Comparison of ENCODE assay signal across 15 cellular contexts in genomic region chr4:158610790-158611189, GRCh38.
A peak's percentile ranks its signal among the peaks of the same experiment; 100 is the strongest.
DNase-seq lines count a peak whose midpoint lies in the region; ATAC-seq, FAIRE-seq and TF ChIP-seq lines count a peak whose summit lies in the region.
"Had no signal": no experiment of that assay in that cellular context is flagged by ENCODE, and none has a peak within 500 bp of the region (broad histone marks: within the 10 kb centered on the region; RNA-seq: fewer than 3 reads in every experiment).

No MANE protein-coding gene starts in this region.

- H3K9me2 ChIP-seq in OCI-LY7 (ENCODE audit: insufficient read depth, low read length) = no peaks in the 10 kb centered on the region

- H3K9me3 Mint-ChIP-seq in activated T-helper 17 cell treated with anti-CD3 and anti-CD28 coated beads, Interleukin-2, amount 50 U/mL, for 72 hours = no peaks in the 10 kb centered on the region

- peaks cover 6% of the 10 kb centered on the region for H3K4me1 ChIP-seq in OCI-LY7 (ENCODE audit: insufficient read depth, low read length, poor library complexity, severe bottlenecking)
- H3K4me1 ChIP-seq: tibial nerve had no signal

- ATAC-seq in GM21360 (IDR thresholded peaks at IDR 0.05; ENCODE audit: unreplicated experiment) = peak; percentile 92
- ATAC-seq in HG03103 (IDR thresholded peaks at IDR 0.05; ENCODE audit: low read depth, unreplicated experiment) = peak; percentile 94
- ATAC-seq in activated T-helper 17 cell treated with anti-CD3 and anti-CD28 coated beads, Interleukin-2, amount 50 U/mL, for 72 hours (replicated peaks) = peak; percentile 50

- H3K27me3 Mint-ChIP-seq in activated T-helper 17 cell treated with anti-CD3 and anti-CD28 coated beads, Interleukin-2, amount 50 U/mL, for 72 hours = peaks cover 9% of the 10 kb centered on the region

- H3K9me3 ChIP-seq in OCI-LY7 (ENCODE audit: low read length) = no peaks in the 10 kb centered on the region

- H3K4me3 Mint-ChIP-seq in activated T-helper 17 cell treated with anti-CD3 and anti-CD28 coated beads, Interleukin-2, amount 50 U/mL, for 72 hours = no peak overlapping the region

- H3K79me2 ChIP-seq in OCI-LY7 (ENCODE audit: insufficient read depth, low read depth, low read length) = no peaks in the 10 kb centered on the region

- H3K36me3 Mint-ChIP-seq in activated T-helper 17 cell treated with anti-CD3 and anti-CD28 coated beads, Interleukin-2, amount 50 U/mL, for 72 hours (ENCODE audit: low read depth) = no peaks in the 10 kb centered on the region

- TF ChIP-seq CTCF in OCI-LY7 (conservative IDR thresholded peaks at IDR 0.05; ENCODE audit: low read length) = no peak

- POLR2A ChIA-PET in OCI-LY7 (lab: Charles Lee) = interaction anchor here (0.5 kb wide), 1 partner anchor 24 kb away, joined by 4 read pairs; no protein-coding TSS in a partner anchor

- no peak overlapping the region for H3K27ac Mint-ChIP-seq in activated T-helper 17 cell treated with anti-CD3 and anti-CD28 coated beads, Interleukin-2, amount 50 U/mL, for 72 hours

- no peak overlapping the region for H3K27ac ChIP-seq in OCI-LY7 (ENCODE audit: low read depth, low read length, poor library complexity, severe bottlenecking)
- H3K27ac ChIP-seq: C4-2B, tibial nerve had no signal

- H2AFZ ChIP-seq in OCI-LY7 (ENCODE audit: low read length) = no peak overlapping the region

- no peak overlapping the region for H3K4me2 ChIP-seq in OCI-LY7 (ENCODE audit: low read length)

- no peaks in the 10 kb centered on the region for H4K20me1 ChIP-seq in OCI-LY7 (ENCODE audit: insufficient read depth, low read length)

- no peak for DNase-seq in GM12891 (ENCODE audit: insufficient read length, low spot score)
- DNase-seq in HUDEP-2 (lab: John Stamatoyannopoulos, UW; ENCODE audit: unreplicated experiment in 76 of 76) = no peak
- DNase-seq in amygdala (lab: John Stamatoyannopoulos, UW) = no peak
- no peak for DNase-seq in OCI-LY7 (ENCODE audit: low spot score)
- no peak for DNase-seq in medulla oblongata (ENCODE audit: extremely low spot score)
- DNase-seq: activated CD4-positive, alpha-beta T cell treated with anti-CD3 and anti-CD28 coated beads, Interleukin-2, amount 50 U/mL, for 48 hours; H7; left cardiac atrium; NCI-H774; stimulated activated CD4-positive, alpha-beta T cell treated with anti-CD3 and anti-CD28 coated beads, Interleukin-12 subunit alpha, Interleukin-12 subunit beta, amount 100 ng/mL, for 4 hours had no signal

- intact Hi-C loops in OCI-LY7 (cut with micrococcal nuclease; ENCODE audit: unreplicated experiment) = no loop called here

- CTCF ChIA-PET in OCI-LY7 (lab: Charles Lee; ENCODE audit: unreplicated experiment) = no interaction called here

- no peaks in the 10 kb centered on the region for H3K4me1 Mint-ChIP-seq in activated T-helper 17 cell treated with anti-CD3 and anti-CD28 coated beads, Interleukin-2, amount 50 U/mL, for 72 hours

- TF ChIP-seq POLR2A in GM12891 (IDR thresholded peaks at IDR 0.05; ENCODE audit: low read depth, low read length) = no peak

- H3K4me3 ChIP-seq in OCI-LY7 (ENCODE audit: low read depth, low read length, poor library complexity, severe bottlenecking) = no peak overlapping the region
- H3K4me3 ChIP-seq: tibial nerve had no signal

- no peaks in the 10 kb centered on the region for H3K36me3 ChIP-seq in OCI-LY7 (ENCODE audit: insufficient read depth, low read length)
- H3K36me3 ChIP-seq: tibial nerve had no signal

- no peak for FAIRE-seq in GM12891 (lab: Jason Lieb, UNC)

- BruUV-seq in OCI-LY7 (replicated peaks; lab: Mats Ljungman, UMichigan) = no TSS peak

TF ChIP-seq in GM12891, 5 proteins besides CTCF, POLR2A, EP300 and RAD21:
- TF ChIP-seq TAF1 (IDR thresholded peaks at IDR 0.05; ENCODE audit: low read depth, low read length) (no peak), SPI1 (IDR thresholded peaks at IDR 0.05; ENCODE audit: low read depth, low read length) (peak; percentile 83), POU2F2 (IDR thresholded peaks at IDR 0.05; ENCODE audit: low read depth, low read length) (no peak), PAX5 (IDR thresholded peaks at IDR 0.05; ENCODE audit: insufficient read depth, low read length, severe bottlenecking) (no peak), POLR2AphosphoS5 (IDR thresholded peaks at IDR 0.05; ENCODE audit: low read depth, low read length) (no peak)
